In the genomic region with DNA sequence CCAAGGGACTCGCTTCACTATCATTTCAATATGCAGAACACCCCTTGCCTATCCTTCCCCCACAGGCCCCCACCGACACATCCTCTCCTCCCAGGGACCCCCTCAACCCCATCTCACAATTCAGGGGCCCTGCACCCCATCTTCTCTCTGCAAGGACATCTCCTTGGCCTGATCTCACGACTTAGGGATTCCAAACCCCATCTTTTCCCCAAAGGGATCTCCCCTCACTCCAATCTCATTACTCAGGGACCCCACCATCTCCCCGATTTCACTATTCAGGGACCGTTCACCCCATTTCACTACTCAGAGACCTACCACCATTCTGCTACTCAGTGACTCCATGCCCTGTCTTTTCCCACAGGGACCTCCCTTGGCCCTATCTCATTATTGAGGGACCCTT, we compare ENCODE assay signal across 8 cellular contexts. TPM values are rescaled to one million over a fixed set of nuclear protein-coding genes. Genes with fewer than 3 reads are reported as not detected.
DNase-seq lines count a peak whose midpoint lies in the region; ATAC-seq, FAIRE-seq and TF ChIP-seq lines count a peak whose summit lies in the region.

No MANE protein-coding gene starts in this region.

- H3K27ac ChIP-seq in right atrium auricular region, result peak overlapping the region; percentile 66 to 72
- H3K27ac ChIP-seq in brain microvascular endothelial cell, result no peak overlapping the region
- H3K27ac ChIP-seq in mesendoderm (ENCODE audit: low read depth, low read length), result no peak overlapping the region
- peak overlapping the region; percentile 81 to 85 for H3K27ac ChIP-seq in uterus

- no peak overlapping the region for H2BK120ac ChIP-seq in mesendoderm (ENCODE audit: low read depth, low read length)

- WGBS in mesendoderm (ENCODE audit: extremely low coverage, insufficient coverage, low lambda C conversion rate), result no CpG with 5 or more reads among the region's 5 CpGs

- peak overlapping the region; percentile 98 for H3K56ac ChIP-seq in mesendoderm (ENCODE audit: low read length)

- peak overlapping the region; percentile 37 for H3K4me2 ChIP-seq in mesendoderm (ENCODE audit: low read length)

- DNase-seq in right atrium auricular region (ENCODE audit: low spot score) (no peak), left cardiac atrium (no peak), brain microvascular endothelial cell (no peak), mesendoderm (no peak), uterus (no peak), D721Med (ENCODE audit: insufficient read length, low spot score) (no peak), frontal cortex (ENCODE audit: low spot score in 2 of 2) (no peak), omental fat pad (ENCODE audit: low spot score) (no peak)

- H2BK15ac ChIP-seq in mesendoderm (replicated peaks; ENCODE audit: low read depth), result no peak overlapping the region

- H3K36me3 ChIP-seq in right atrium auricular region, result no peaks in the 10 kb centered on the region
- peaks cover 2% of the 10 kb centered on the region for H3K36me3 ChIP-seq in brain microvascular endothelial cell (replicated peaks)
- peaks cover 1% of the 10 kb centered on the region for H3K36me3 ChIP-seq in mesendoderm (ENCODE audit: control insufficient read depth, insufficient read depth, low read length)
- H3K36me3 ChIP-seq in uterus, result no peaks in the 10 kb centered on the region

- intact Hi-C loops in left cardiac atrium (cut with DNase I) (no loop called here), uterus (cut with DNase I; ENCODE audit: low total_unique reads) (loop anchor here (10.0 kb wide), 1 partner anchor 48 kb away; no protein-coding TSS in a partner anchor)

- no peak overlapping the region for H3K23ac ChIP-seq in mesendoderm (ENCODE audit: low read length)

- peaks cover 12% of the 10 kb centered on the region for H3K79me1 ChIP-seq in mesendoderm (ENCODE audit: low read length)

- no peak overlapping the region for H2AK5ac ChIP-seq in mesendoderm (ENCODE audit: low read length)

- peak overlapping the region; percentile 97 for H3K9ac ChIP-seq in mesendoderm (ENCODE audit: low read length)

- TF ChIP-seq CTCF in right atrium auricular region (IDR thresholded peaks at IDR 0.05), result no peak
- no peak for TF ChIP-seq CTCF in brain microvascular endothelial cell (IDR thresholded peaks at IDR 0.05; ENCODE audit: low read depth, low read length, missing control alignments)
- no peak for TF ChIP-seq CTCF in uterus (IDR thresholded peaks at IDR 0.05)
- no peak for TF ChIP-seq CTCF in D721Med (IDR thresholded peaks at IDR 0.05; ENCODE audit: insufficient read depth, missing control alignments)
- no peak for TF ChIP-seq CTCF in omental fat pad (IDR thresholded peaks at IDR 0.05)

- in situ Hi-C loops in brain microvascular endothelial cell (cut with HindIII; ENCODE audit: low pct_ligation_motif_present, low sequenced_read_pairs), result no loop called here

- FAIRE-seq in D721Med (lab: Jason Lieb, UNC), result no peak
- FAIRE-seq in frontal cortex (lab: Jason Lieb, UNC), result no peak

- H3K4me1 ChIP-seq in right atrium auricular region (peaks cover 0 to 33% of the 10 kb centered on the region in 2 donors), mesendoderm (ENCODE audit: control insufficient read depth, low read depth, low read length) (peaks cover 5% of the 10 kb centered on the region), uterus (peaks cover 0 to 9% of the 10 kb centered on the region in 2 donors)

- H3K27me3 ChIP-seq in right atrium auricular region (no peaks in the 10 kb centered on the region), brain microvascular endothelial cell (replicated peaks) (no peaks in the 10 kb centered on the region), mesendoderm (ENCODE audit: insufficient read depth, low read length, poor library complexity) (no peaks in the 10 kb centered on the region), uterus (no peaks in the 10 kb centered on the region)

- no peak overlapping the region for H3K4ac ChIP-seq in mesendoderm (ENCODE audit: low read depth, low read length)

- TF ChIP-seq POLR2A in uterus (IDR thresholded peaks at IDR 0.05), result no peak

- H2BK5ac ChIP-seq in mesendoderm (ENCODE audit: low read length), result no peak overlapping the region

- H4K5ac ChIP-seq in mesendoderm (ENCODE audit: low read length), result no peak overlapping the region

- H3K9me3 ChIP-seq in right atrium auricular region (no peaks in the 10 kb centered on the region), uterus (no peaks in the 10 kb centered on the region)

- no peak overlapping the region for H4K8ac ChIP-seq in mesendoderm (ENCODE audit: low read depth, low read length)

- H3K4me3 ChIP-seq in right atrium auricular region (peak overlapping the region in 1 of 2 donors; percentile 89), brain microvascular endothelial cell (ENCODE audit: low read depth, low read length) (peak overlapping the region; percentile 84), mesendoderm (ENCODE audit: low read length) (peak overlapping the region; percentile 86), uterus (peak overlapping the region; percentile 76 to 98)

- peaks cover 16% of the 10 kb centered on the region for H3K79me2 ChIP-seq in mesendoderm (ENCODE audit: control insufficient read depth, insufficient read depth, low read length)

- ATAC-seq in left cardiac atrium (no peak), omental fat pad (ENCODE audit: low FRiP score) (no peak)

- H3K18ac ChIP-seq in mesendoderm (ENCODE audit: low read length), result no peak overlapping the region

RNA-seq across cellular contexts. Expression of gene MAP2K2, which starts 1.4 kb away (rescaled TPM):
- total RNA-seq in right atrium auricular region, result 10 to 100 TPM; 82.2 to 97.4 TPM
- total RNA-seq in left cardiac atrium, result 100 to 1,000 TPM; 109 to 118 TPM
- 103 TPM for polyA plus RNA-seq in mesendoderm (2013, experiment 1 of 2)
- 103 TPM for polyA plus RNA-seq in mesendoderm (2013, experiment 2 of 2)
- 100 to 1,000 TPM in 1 of 4 donors, 10 to 100 TPM in 2, 1 to 10 TPM in 1; 7.4 to 105 (median 82.4) TPM for total RNA-seq in uterus
- total RNA-seq in frontal cortex, result 99.1 TPM
- 10 to 100 TPM; 47.4 to 65.2 (median 61.4) TPM for total RNA-seq in omental fat pad

RNA-seq across cellular contexts. Expression of gene CREB3L3, which starts 31.0 kb away (rescaled TPM):
- total RNA-seq in right atrium auricular region (not detected), left cardiac atrium (not detected), uterus (not detected), frontal cortex (not detected), omental fat pad (not detected)
- polyA plus RNA-seq in mesendoderm (2013, experiment 1 of 2), result not detected
- 0.03 TPM for polyA plus RNA-seq in mesendoderm (2013, experiment 2 of 2)

RNA-seq across cellular contexts. Expression of gene ZBTB7A, which starts 55.8 kb away (rescaled TPM):
- total RNA-seq in right atrium auricular region (10 to 100 TPM; 33.8 to 50.0 TPM), left cardiac atrium (10 to 100 TPM; 28.5 to 32.5 TPM), uterus (10 to 100 TPM; 10.8 to 72.9 (median 14.1) TPM), frontal cortex (2.0 TPM), omental fat pad (10 to 100 TPM; 33.3 to 53.3 (median 38.4) TPM)
- polyA plus RNA-seq in mesendoderm (2013, experiment 1 of 2), result 8.8 TPM
- polyA plus RNA-seq in mesendoderm (2013, experiment 2 of 2), result 8.8 TPM

RNA-seq across cellular contexts. Expression of gene SIRT6, which starts 59.9 kb away (rescaled TPM):
- total RNA-seq in right atrium auricular region, result 10 to 100 TPM; 10.9 to 15.9 TPM
- 10 to 100 TPM; 13.0 to 21.8 TPM for total RNA-seq in left cardiac atrium
- 14.4 TPM for polyA plus RNA-seq in mesendoderm (2013, experiment 1 of 2)
- 13.1 TPM for polyA plus RNA-seq in mesendoderm (2013, experiment 2 of 2)
- total RNA-seq in uterus, result 10 to 100 TPM in 3 of 4 donors, 1 to 10 TPM in 1; 1.3 to 23.2 (median 15.1) TPM
- total RNA-seq in frontal cortex, result 10.2 TPM
- 10 to 100 TPM; 15.0 to 29.6 (median 21.0) TPM for total RNA-seq in omental fat pad

Comparison
In these comparisons a context has a peak if more than half of its experiments do, and no peak if none do; other contexts are left out.
1. H3K27ac ChIP-seq: peak in right atrium auricular region (2 of 2) and uterus (2 of 2); none in brain microvascular endothelial cell (single experiment) and mesendoderm (single experiment).